14 cellular contexts compared by ENCODE assay signal in genomic region chr21:33802458-33802857, GRCh38.
DNase-seq lines count a peak whose midpoint lies in the region; ATAC-seq, FAIRE-seq and TF ChIP-seq lines count a peak whose summit lies in the region.
"Had no signal": no experiment of that assay in that cellular context is flagged by ENCODE, and none has a peak within 500 bp of the region (broad histone marks: within the 10 kb centered on the region; RNA-seq: fewer than 3 reads in every experiment).

No MANE protein-coding gene starts in this region.

- H3K27ac ChIP-seq in Panc1 (ENCODE audit: low read length), result peak overlapping the region; percentile 63
- H3K27ac ChIP-seq in H1 (ENCODE audit: low read depth, low read length), result no peak overlapping the region
- peak overlapping the region; percentile 93 for H3K27ac ChIP-seq in subcutaneous abdominal adipose tissue (ENCODE audit: low read depth, low read length)

- TF ChIP-seq CTCF in Panc1 (IDR thresholded peaks at IDR 0.05) (no peak), H1 (IDR thresholded peaks at IDR 0.05; ENCODE audit: control extremely low read depth in 1 of 3, insufficient read depth in 1 of 3, low read depth in 1 of 3, low read length in 3 of 3) (no peak), mesothelial cell of epicardium (IDR thresholded peaks at IDR 0.05; ENCODE audit: unreplicated experiment) (no peak)

- no peak overlapping the region for H3K14ac ChIP-seq in H1 (ENCODE audit: insufficient read length)

- no peak overlapping the region for H2AFZ ChIP-seq in H1 (ENCODE audit: low read length)

- peaks cover 7% of the 10 kb centered on the region for H3K4me1 Mint-ChIP-seq in mesothelial cell of epicardium
- H3K4me1 Mint-ChIP-seq in activated naive CD8-positive, alpha-beta T cell treated with anti-CD3 and anti-CD28 coated beads, Interleukin-2, amount 50 U/mL, for 24 hours, result no peaks in the 10 kb centered on the region
- H3K4me1 Mint-ChIP-seq: B cell had no signal

- H2BK120ac ChIP-seq in H1 (replicated peaks; ENCODE audit: low read depth, low read length), result no peak overlapping the region

- H3K36me3 ChIP-seq in Panc1 (ENCODE audit: control insufficient read depth, insufficient read depth, low read length) (no peaks in the 10 kb centered on the region; the same call in 1 of the 2 replicates), H1 (ENCODE audit: control insufficient read depth in 2 of 4, insufficient read depth in 4 of 4, low read length in 3 of 4) (peaks cover 4 to 22% (median 8%) of the 10 kb centered on the region in 4 experiments; a peak in 6 of 8 replicates), subcutaneous abdominal adipose tissue (ENCODE audit: control insufficient read depth in 5 of 5, insufficient read depth in 5 of 5, low read length in 5 of 5) (peaks cover 5 to 16% (median 11%) of the 10 kb centered on the region in 5 donors)

- POLR2A ChIA-PET in Panc1 (lab: Charles Lee), result no interaction called here
- POLR2A ChIA-PET in H1 (lab: Charles Lee; ENCODE audit: partially characterized antibody), result no interaction called here

- H3K4me2 ChIP-seq in H1 (ENCODE audit: insufficient read depth in 1 of 2, low read depth in 2 of 2, low read length in 2 of 2), result no peak overlapping the region

- no peaks in the 10 kb centered on the region for H3K79me1 ChIP-seq in H1 (ENCODE audit: low read depth, low read length)

- H2BK12ac ChIP-seq in H1 (ENCODE audit: low read depth, low read length), result no peak overlapping the region

- no peak overlapping the region for H2BK20ac ChIP-seq in H1 (ENCODE audit: low read length)

- H3K9me3 ChIP-seq in Panc1 (ENCODE audit: control insufficient read depth, insufficient read depth, low read depth, low read length), result no peaks in the 10 kb centered on the region
- H3K9me3 ChIP-seq in H1 (ENCODE audit: insufficient read depth in 2 of 2, low read depth in 1 of 2, low read length in 1 of 2), result no peaks in the 10 kb centered on the region
- H3K9me3 ChIP-seq in subcutaneous abdominal adipose tissue (ENCODE audit: control insufficient read depth in 5 of 5, low read length in 5 of 5), result no peaks in the 10 kb centered on the region

- H4K8ac ChIP-seq in H1 (ENCODE audit: extremely low read depth, insufficient read depth, low read length), result no peak overlapping the region

- no peak overlapping the region for H3K23ac ChIP-seq in H1 (ENCODE audit: insufficient read length)

- H4K20me1 ChIP-seq in H1 (replicated peaks in 1 of 2; ENCODE audit: control insufficient read depth in 1 of 2, insufficient read depth in 2 of 2, low read length in 2 of 2), result no peaks in the 10 kb centered on the region

- peak overlapping the region; percentile 32 for H3K27ac Mint-ChIP-seq in mesothelial cell of epicardium
- no peak overlapping the region for H3K27ac Mint-ChIP-seq in activated naive CD8-positive, alpha-beta T cell treated with anti-CD3 and anti-CD28 coated beads, Interleukin-2, amount 50 U/mL, for 24 hours
- H3K27ac Mint-ChIP-seq: B cell had no signal

- BruUV-seq in Panc1 (replicated peaks; lab: Mats Ljungman, UMichigan), result no TSS peak

- DNase-seq in Panc1 (ENCODE audit: low read depth, low spot score) (no peak), H1 (ENCODE audit: low read depth in 1 of 2, low spot score in 2 of 2) (no peak), mesothelial cell of epicardium (ENCODE audit: low spot score in 2 of 2, unreplicated experiment in 2 of 2) (no peak), ureter (ENCODE audit: low spot score) (no peak), SHP77 (lab: John Stamatoyannopoulos, UW) (no peak), HUDEP-2 (lab: John Stamatoyannopoulos, UW; ENCODE audit: unreplicated experiment in 76 of 76) (no peak)
- DNase-seq in activated naive CD8-positive, alpha-beta T cell treated with anti-CD3 and anti-CD28 coated beads, Interleukin-2, amount 50 U/mL, for 24 hours, result no peak
- DNase-seq: activated naive CD4-positive, alpha-beta T cell treated with Interleukin-2 at 50 U/mL for 16 hours; effector CD4-positive, alpha-beta T cell; HCEC 1CT; stimulated activated naive CD8-positive, alpha-beta T cell treated with anti-CD3 and anti-CD28 coated beads, Interleukin-15, Interleukin-2, amounts not matched to agents 100 U/mL and 50 U/mL, for 24 hours had no signal

- no peaks in the 10 kb centered on the region for H3K27me3 Mint-ChIP-seq in mesothelial cell of epicardium (ENCODE audit: low read depth)
- no peaks in the 10 kb centered on the region for H3K27me3 Mint-ChIP-seq in activated naive CD8-positive, alpha-beta T cell treated with anti-CD3 and anti-CD28 coated beads, Interleukin-2, amount 50 U/mL, for 24 hours
- H3K27me3 Mint-ChIP-seq: B cell had no signal

- H3K4me3 ChIP-seq in Panc1 (ENCODE audit: low read depth in 2 of 2, low read length in 2 of 2), result no peak overlapping the region
- no peak overlapping the region for H3K4me3 ChIP-seq in H1 (ENCODE audit: extremely low read depth in 1 of 4, insufficient read depth in 2 of 4, low read depth in 3 of 4, low read length in 4 of 4)
- no peak overlapping the region for H3K4me3 ChIP-seq in subcutaneous abdominal adipose tissue (ENCODE audit: low read depth in 1 of 5, low read length in 5 of 5)
- H3K4me3 ChIP-seq: lung had no signal

- peaks cover 26% of the 10 kb centered on the region for H3K36me3 Mint-ChIP-seq in mesothelial cell of epicardium
- no peaks in the 10 kb centered on the region for H3K36me3 Mint-ChIP-seq in activated naive CD8-positive, alpha-beta T cell treated with anti-CD3 and anti-CD28 coated beads, Interleukin-2, amount 50 U/mL, for 24 hours (ENCODE audit: low read depth)

- CTCF ChIA-PET in Panc1 (lab: Charles Lee), result no interaction called here
- CTCF ChIA-PET in H1 (lab: Charles Lee; ENCODE audit: partially characterized antibody), result interaction anchor here (1.2 kb wide), 1 partner anchor 99 kb away, joined by 4 read pairs; no protein-coding TSS in a partner anchor

- H4K5ac ChIP-seq in H1 (ENCODE audit: insufficient read length, low read depth, low read length), result no peak overlapping the region

- no peaks in the 10 kb centered on the region for H3K79me2 ChIP-seq in H1 (ENCODE audit: control insufficient read depth in 1 of 2, insufficient read depth in 2 of 2, low read length in 2 of 2)

- H3K4ac ChIP-seq in H1 (replicated peaks; ENCODE audit: insufficient read length, low read depth, low read length), result no peak overlapping the region

- H3K56ac ChIP-seq in H1 (replicated peaks; ENCODE audit: insufficient read length, low read depth, low read length), result no peak overlapping the region

- H3K9me3 Mint-ChIP-seq in mesothelial cell of epicardium, result peaks cover 4% of the 10 kb centered on the region
- no peaks in the 10 kb centered on the region for H3K9me3 Mint-ChIP-seq in activated naive CD8-positive, alpha-beta T cell treated with anti-CD3 and anti-CD28 coated beads, Interleukin-2, amount 50 U/mL, for 24 hours

- in situ Hi-C loops in Panc1 (cut with HindIII; ENCODE audit: low pct_unique_long_range_greater_than_20kb, low sequenced_read_pairs), result no loop called here

- TF ChIP-seq RAD21 in H1 (IDR thresholded peaks at IDR 0.05 in 1 of 2, conservative IDR thresholded peaks at IDR 0.05 in 1 of 2; ENCODE audit: low read depth in 2 of 2, low read length in 2 of 2), result no peak

- H4K91ac ChIP-seq in H1 (replicated peaks; ENCODE audit: insufficient read length, low read length), result no peak overlapping the region

- no peak for ATAC-seq in Panc1
- no peak for ATAC-seq in activated naive CD8-positive, alpha-beta T cell treated with anti-CD3 and anti-CD28 coated beads, Interleukin-2, amount 50 U/mL, for 24 hours
- ATAC-seq: stimulated activated naive CD8-positive, alpha-beta T cell treated with anti-CD3 and anti-CD28 coated beads, Interleukin-15, Interleukin-2, amounts not matched to agents 100 U/mL and 50 U/mL, for 24 hours had no signal

- H3K18ac ChIP-seq in H1 (ENCODE audit: extremely low read depth, low read length), result no peak overlapping the region

- TF ChIP-seq POLR2A in H1 (IDR thresholded peaks at IDR 0.05; ENCODE audit: control extremely low read depth in 1 of 2, low read depth in 2 of 2, low read length in 2 of 2), result no peak

- no peak for TF ChIP-seq EP300 in H1 (IDR thresholded peaks at IDR 0.05; ENCODE audit: borderline replicate concordance in 1 of 2, low read depth in 2 of 2, low read length in 2 of 2)

- H3K4me1 ChIP-seq in Panc1 (ENCODE audit: control insufficient read depth, insufficient read depth, low read length) (peaks cover 16% of the 10 kb centered on the region), H1 (replicated peaks in 1 of 4; ENCODE audit: control insufficient read depth in 3 of 4, insufficient read depth in 4 of 4, low read length in 3 of 4) (peaks cover 0 to 7% (median 2%) of the 10 kb centered on the region in 4 experiments; a peak in 3 of 7 replicates), subcutaneous abdominal adipose tissue (ENCODE audit: control insufficient read depth in 5 of 5, insufficient read depth in 5 of 5, low read length in 5 of 5) (peaks cover 6 to 71% (median 67%) of the 10 kb centered on the region in 5 donors)

- H3K4me3 Mint-ChIP-seq in mesothelial cell of epicardium, result no peak overlapping the region
- H3K4me3 Mint-ChIP-seq in activated naive CD8-positive, alpha-beta T cell treated with anti-CD3 and anti-CD28 coated beads, Interleukin-2, amount 50 U/mL, for 24 hours, result no peak overlapping the region
- H3K4me3 Mint-ChIP-seq: B cell had no signal

- FAIRE-seq in H1 (lab: Jason Lieb, UNC), result peak; percentile 50

- H2BK15ac ChIP-seq in H1 (ENCODE audit: low read length), result no peak overlapping the region

- H3K9ac ChIP-seq in H1 (replicated peaks in 1 of 4; ENCODE audit: extremely low read depth in 1 of 4, low read depth in 3 of 4, low read length in 3 of 4), result no peak overlapping the region
- H3K9ac ChIP-seq in subcutaneous abdominal adipose tissue (ENCODE audit: low read length in 5 of 5), result peak overlapping the region in 2 of 5 donors; percentile 52 to 57

- no peaks in the 10 kb centered on the region for H3K23me2 ChIP-seq in H1 (ENCODE audit: low read depth, low read length)

- H2BK5ac ChIP-seq in H1 (ENCODE audit: low read depth, low read length), result no peak overlapping the region

- no peak overlapping the region for H2AK5ac ChIP-seq in H1 (ENCODE audit: low read depth, low read length)

- intact Hi-C loops in Panc1 (cut with micrococcal nuclease; ENCODE audit: unreplicated experiment), result no loop called here

- WGBS in H1 (ENCODE audit: extremely low coverage in 1 of 2, insufficient coverage in 1 of 2, insufficient read length in 1 of 2, insufficient replicate concordance in 2 of 2, low coverage in 1 of 2, low lambda C conversion rate in 2 of 2, missing lambda C conversion rate in 1 of 2), 2 experiments, result 87% methylated on average over 4 of the region's 4 CpGs; no CpG with 5 or more reads in 1 of the 2 experiments

- H3K27me3 ChIP-seq in Panc1 (ENCODE audit: control insufficient read depth, insufficient read depth, low read length), result no peaks in the 10 kb centered on the region
- no peaks in the 10 kb centered on the region for H3K27me3 ChIP-seq in H1 (replicated peaks in 1 of 4; ENCODE audit: control insufficient read depth in 3 of 4, extremely low read depth in 1 of 4, insufficient read depth in 3 of 4, low read length in 3 of 4)
- no peaks in the 10 kb centered on the region for H3K27me3 ChIP-seq in subcutaneous abdominal adipose tissue (ENCODE audit: control insufficient read depth in 5 of 5, insufficient read depth in 4 of 5, low read length in 5 of 5)

TF ChIP-seq in H1, 55 proteins besides CTCF, POLR2A, EP300 and RAD21 (continues in another document):
- no peak for TF ChIP-seq SAP30 (IDR thresholded peaks at IDR 0.05; ENCODE audit: insufficient read depth, insufficient replicate concordance, low read length)
- TF ChIP-seq MAFK (IDR thresholded peaks at IDR 0.05; ENCODE audit: low read depth, low read length), result no peak
